ENCODE assay signal across 8 cellular contexts in the genomic region with DNA sequence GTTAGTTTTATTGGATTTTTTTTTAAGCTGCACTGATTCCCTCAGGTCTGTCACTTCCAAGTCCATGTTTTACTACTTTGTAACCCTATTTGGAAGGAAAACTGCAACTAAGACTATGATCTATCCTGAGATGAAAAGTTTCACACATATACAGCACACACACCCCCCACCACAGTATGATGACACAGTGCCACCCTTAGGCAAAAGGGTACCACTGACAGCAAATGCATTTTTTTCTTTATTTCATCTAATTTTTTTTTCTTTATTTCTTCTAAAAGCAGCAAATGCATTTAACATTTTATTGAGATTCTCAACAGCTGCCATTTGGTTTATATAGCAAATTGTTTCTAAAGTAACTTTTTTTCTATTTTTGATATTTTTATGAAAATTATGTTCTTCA. TPM values are rescaled to one million over a fixed set of nuclear protein-coding genes. Genes with fewer than 3 reads are reported as not detected.
A peak's percentile ranks its signal among the peaks of the same experiment; 100 is the strongest.
DNase-seq lines count a peak whose midpoint lies in the region; ATAC-seq and TF ChIP-seq lines count a peak whose summit lies in the region.

No MANE protein-coding gene starts in this region.

- no peaks in the 10 kb centered on the region for H3K4me1 ChIP-seq in endodermal cell (ENCODE audit: control insufficient read depth, insufficient read depth, low read length)

- H3K27me3 Mint-ChIP-seq in endodermal cell (ENCODE audit: insufficient read depth), result no peaks in the 10 kb centered on the region

- H3K27ac ChIP-seq in endodermal cell (ENCODE audit: low read depth, low read length), result no peak overlapping the region

- peak; percentile 63 for TF ChIP-seq CTCF in endodermal cell (conservative IDR thresholded peaks at IDR 0.05)

- H3K36me3 ChIP-seq in endodermal cell (ENCODE audit: control insufficient read depth, insufficient read depth, low read length), result no peaks in the 10 kb centered on the region

- H3K4me3 ChIP-seq in endodermal cell (ENCODE audit: low read length), result no peak overlapping the region

- peaks cover 2% of the 10 kb centered on the region for H3K4me1 Mint-ChIP-seq in endodermal cell

- H3K9me3 ChIP-seq in endodermal cell (ENCODE audit: control insufficient read depth, low read length), result no peaks in the 10 kb centered on the region

- ATAC-seq in sciatic nerve, result peak; percentile 51
- ATAC-seq in GM18907 (IDR thresholded peaks at IDR 0.05; ENCODE audit: unreplicated experiment), result no peak
- ATAC-seq in HG02759 (IDR thresholded peaks at IDR 0.05; ENCODE audit: unreplicated experiment), result no peak

- no peaks in the 10 kb centered on the region for H3K36me3 Mint-ChIP-seq in endodermal cell (ENCODE audit: low read depth)

- peak; percentile 38 for DNase-seq in CD1c-positive myeloid dendritic cell (ENCODE audit: extremely low spot score)
- DNase-seq in HCEC 1CT, result peak; percentile 39
- peak; percentile 33 for DNase-seq in T follicular helper cell (ENCODE audit: low read depth)
- no peak for DNase-seq in endodermal cell
- no peak for DNase-seq in sciatic nerve (ENCODE audit: low spot score)
- no peak for DNase-seq in NCI-H146 (lab: John Stamatoyannopoulos, UW)

- no peaks in the 10 kb centered on the region for H3K27me3 ChIP-seq in endodermal cell (ENCODE audit: control insufficient read depth, insufficient read depth, low read length, poor library complexity, severe bottlenecking)

- no peaks in the 10 kb centered on the region for H3K9me3 Mint-ChIP-seq in endodermal cell

- H3K4me3 Mint-ChIP-seq in endodermal cell, result no peak overlapping the region

- H3K9ac ChIP-seq in endodermal cell (ENCODE audit: extremely low read depth, low read length, poor library complexity, severe bottlenecking), result no peak overlapping the region

- intact Hi-C loops in sciatic nerve (cut with DNase I), result no loop called here

- no peak overlapping the region for H3K27ac Mint-ChIP-seq in endodermal cell

RNA-seq across cellular contexts. Expression of gene NGRN, which starts 21.2 kb away (rescaled TPM):
- total RNA-seq in endodermal cell (100 to 1,000 TPM in 1 of 2 donors, 10 to 100 TPM in 1; 89.3 to 103 TPM), sciatic nerve (63.8 TPM)
- polyA plus RNA-seq in endodermal cell (2013, experiment 1 of 2), result 100 TPM
- 98.5 TPM for polyA plus RNA-seq in endodermal cell (2013, experiment 2 of 2)

RNA-seq across cellular contexts. Expression of gene TTLL13, which starts 37.3 kb away (rescaled TPM):
- total RNA-seq in endodermal cell (under 1 TPM; 0.15 to 0.46 TPM), sciatic nerve (0.71 TPM)
- polyA plus RNA-seq in endodermal cell (2013, experiment 1 of 2), result 0.21 TPM
- polyA plus RNA-seq in endodermal cell (2013, experiment 2 of 2), result not detected

RNA-seq across cellular contexts. Expression of gene GDPGP1, which starts 52.7 kb away (rescaled TPM):
- total RNA-seq in endodermal cell (1 to 10 TPM; 4.8 to 5.4 TPM), sciatic nerve (5.4 TPM)
- polyA plus RNA-seq in endodermal cell (2013, experiment 1 of 2), result 1.9 TPM
- polyA plus RNA-seq in endodermal cell (2013, experiment 2 of 2), result 3.3 TPM

RNA-seq across cellular contexts. Expression of gene CIB1, which starts 52.9 kb away (rescaled TPM):
- total RNA-seq in endodermal cell (10 to 100 TPM; 31.3 to 34.0 TPM), sciatic nerve (43.3 TPM)
- 19.0 TPM for polyA plus RNA-seq in endodermal cell (2013, experiment 1 of 2)
- 19.4 TPM for polyA plus RNA-seq in endodermal cell (2013, experiment 2 of 2)

Comparison
In these comparisons a context has a peak if more than half of its experiments do, and no peak if none do; other contexts are left out.
1. DNase-seq: peak in CD1c-positive myeloid dendritic cell (single experiment), HCEC 1CT (single experiment) and T follicular helper cell (single experiment); none in endodermal cell (single experiment), sciatic nerve (single experiment) and NCI-H146 (single experiment).